In the genomic region with DNA sequence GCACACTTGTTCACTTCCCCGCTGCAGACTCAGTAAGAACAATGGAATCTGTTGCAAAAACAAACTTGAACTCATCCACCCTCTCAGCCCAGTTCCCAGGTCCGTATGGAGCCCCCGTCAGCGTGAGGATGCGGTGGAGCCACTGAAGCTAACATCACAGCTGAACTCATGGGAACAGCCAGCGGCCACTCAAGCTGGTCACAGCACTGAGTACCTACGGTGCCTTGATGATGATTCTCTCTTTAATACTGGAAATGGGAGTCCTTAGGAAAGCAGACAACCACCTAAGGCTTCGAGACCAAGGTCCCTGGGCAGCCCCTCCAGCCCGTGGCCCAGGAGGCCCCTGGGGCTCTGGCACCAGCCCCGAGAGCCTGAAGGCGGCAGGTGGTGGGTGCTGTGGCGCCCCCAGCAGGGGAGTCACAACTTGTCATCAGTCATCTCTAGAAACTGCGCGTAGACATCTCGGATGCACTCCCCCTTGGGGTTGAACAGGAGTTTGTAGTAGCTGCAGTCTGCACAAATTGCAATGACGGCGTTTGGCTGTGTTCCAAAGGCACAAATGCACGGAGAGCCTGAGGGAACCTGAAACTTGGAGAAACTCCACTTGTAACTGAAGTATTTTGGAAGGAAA, we compare ENCODE assay signal across 8 cellular contexts. TPM values are rescaled to one million over a fixed set of nuclear protein-coding genes. Genes with fewer than 3 reads are reported as not detected.
A peak's percentile ranks its signal among the peaks of the same experiment; 100 is the strongest.
DNase-seq lines count a peak whose midpoint lies in the region; ATAC-seq and TF ChIP-seq lines count a peak whose summit lies in the region.

No MANE protein-coding gene starts in this region.

- H3K9me3 Mint-ChIP-seq in activated naive CD8-positive, alpha-beta T cell treated with anti-CD3 and anti-CD28 coated beads, Interleukin-2, amount 50 U/mL, for 24 hours, result no peaks in the 10 kb centered on the region

- H3K9me3 ChIP-seq in left ventricle myocardium inferior (replicated peaks), result no peaks in the 10 kb centered on the region

- H3K4me3 Mint-ChIP-seq in activated naive CD8-positive, alpha-beta T cell treated with anti-CD3 and anti-CD28 coated beads, Interleukin-2, amount 50 U/mL, for 24 hours, result no peak overlapping the region

- intact Hi-C loops in left ventricle myocardium inferior (cut with micrococcal nuclease), result no loop called here

- no peaks in the 10 kb centered on the region for H3K27me3 ChIP-seq in left ventricle myocardium inferior (ENCODE audit: low read depth)

- no peaks in the 10 kb centered on the region for H3K27me3 Mint-ChIP-seq in activated naive CD8-positive, alpha-beta T cell treated with anti-CD3 and anti-CD28 coated beads, Interleukin-2, amount 50 U/mL, for 24 hours

- H3K27ac Mint-ChIP-seq in activated naive CD8-positive, alpha-beta T cell treated with anti-CD3 and anti-CD28 coated beads, Interleukin-2, amount 50 U/mL, for 24 hours, result no peak overlapping the region

- H3K4me3 ChIP-seq in left ventricle myocardium inferior, result peak overlapping the region; percentile 27

- no peaks in the 10 kb centered on the region for H3K36me3 Mint-ChIP-seq in activated naive CD8-positive, alpha-beta T cell treated with anti-CD3 and anti-CD28 coated beads, Interleukin-2, amount 50 U/mL, for 24 hours (ENCODE audit: low read depth)

- ATAC-seq in activated naive CD8-positive, alpha-beta T cell treated with anti-CD3 and anti-CD28 coated beads, Interleukin-2, amount 50 U/mL, for 24 hours, result peak; percentile 46
- ATAC-seq in GM21526 (IDR thresholded peaks at IDR 0.05; ENCODE audit: low FRiP score, unreplicated experiment), result no peak

- H3K27ac ChIP-seq in left ventricle myocardium inferior (replicated peaks), result no peak overlapping the region

- H3K36me3 ChIP-seq in left ventricle myocardium inferior, result no peaks in the 10 kb centered on the region

- TF ChIP-seq CTCF in left ventricle myocardium inferior (IDR thresholded peaks at IDR 0.05; ENCODE audit: borderline replicate concordance), result peak; percentile 39

- peaks cover 11% of the 10 kb centered on the region for H3K4me1 ChIP-seq in left ventricle myocardium inferior

- DNase-seq in NCI-H146 (lab: John Stamatoyannopoulos, UW) (peak; percentile 56), NCI-H146 treated with DMSO at 0.1 percent for 48 hours (lab: John Stamatoyannopoulos, UW; ENCODE audit: unreplicated experiment) (no peak), NCI-H524 (lab: John Stamatoyannopoulos, UW) (peak; percentile 39 to 74), left ventricle myocardium inferior (peak; percentile 45), NCI-H187 treated with DMSO at 0.1 percent for 48 hours (lab: John Stamatoyannopoulos, UW) (no peak)
- DNase-seq in activated naive CD8-positive, alpha-beta T cell treated with anti-CD3 and anti-CD28 coated beads, Interleukin-2, amount 50 U/mL, for 24 hours, result peak; percentile 22
- peak in 2 of 3 donors; percentile 11 to 24 for DNase-seq in stimulated activated CD4-positive, alpha-beta T cell treated with anti-CD3 and anti-CD28 coated beads, TNF-alpha, amount 100 ng/mL, for 48 hours (ENCODE audit: low read depth in 3 of 3)

- H3K4me1 Mint-ChIP-seq in activated naive CD8-positive, alpha-beta T cell treated with anti-CD3 and anti-CD28 coated beads, Interleukin-2, amount 50 U/mL, for 24 hours, result peaks cover 17% of the 10 kb centered on the region

RNA-seq across cellular contexts. Expression of a gene that starts 31.0 kb away (rescaled TPM):
- 56.9 TPM for total RNA-seq in left ventricle myocardium inferior

Comparison
In these comparisons a context has a peak if more than half of its experiments do, and no peak if none do; other contexts are left out.
1. DNase-seq: peak in NCI-H146 (single experiment), NCI-H524 (2 of 2), activated naive CD8-positive, alpha-beta T cell treated with anti-CD3 and anti-CD28 coated beads, Interleukin-2, amount 50 U/mL, for 24 hours (single experiment), left ventricle myocardium inferior (single experiment) and stimulated activated CD4-positive, alpha-beta T cell treated with anti-CD3 and anti-CD28 coated beads, TNF-alpha, amount 100 ng/mL, for 48 hours (2 of 3); none in NCI-H146 treated with DMSO at 0.1 percent for 48 hours (single experiment) and NCI-H187 treated with DMSO at 0.1 percent for 48 hours (single experiment).